8 cellular contexts compared by ENCODE assay signal in genomic region chr3:45546636-45547201, GRCh38. TPM values are rescaled to one million over a fixed set of nuclear protein-coding genes. Genes with fewer than 3 reads are reported as not detected.
DNase-seq lines count a peak whose midpoint lies in the region; ATAC-seq, FAIRE-seq and TF ChIP-seq lines count a peak whose summit lies in the region.

No MANE protein-coding gene starts in this region.

- no peak for DNase-seq in heart right ventricle
- DNase-seq in Right ventricle myocardium inferior (ENCODE audit: missing footprints): no peak
- peak; percentile 66 to 69 for DNase-seq in activated T-cell treated with anti-CD3 and anti-CD28 coated beads, Interleukin-2, amount 50 U/mL, for 48 hours
- no peak for DNase-seq in upper lobe of left lung
- no peak for DNase-seq in RCC 7860 (ENCODE audit: low spot score)
- no peak for DNase-seq in HPDE6-E6E7 (ENCODE audit: extremely low spot score)
- DNase-seq in foreskin melanocyte: no peak

- H3K36me3 ChIP-seq in heart right ventricle: peaks cover 0 to 13% (median 0%) of the 10 kb centered on the region in 9 donors
- H3K36me3 ChIP-seq in upper lobe of left lung: peaks cover 0 to 7% (median 0%) of the 10 kb centered on the region in 4 donors

- H3K27ac ChIP-seq in heart right ventricle (peak overlapping the region in 7 of 10 donors; percentile 30 to 84 (median 49)), layer of hippocampus (ENCODE audit: low read depth, low read length) (peak overlapping the region; percentile 88), upper lobe of left lung (peak overlapping the region; percentile 32 to 75 (median 73))

- TF ChIP-seq POLR2A in upper lobe of left lung (IDR thresholded peaks at IDR 0.05): no peak

- TF ChIP-seq CTCF in heart right ventricle (IDR thresholded peaks at IDR 0.05) (peak in 7 of 9 donors; percentile 14 to 38 (median 30)), upper lobe of left lung (IDR thresholded peaks at IDR 0.05) (peak in 2 of 6 experiments; percentile 14 to 21)

- H3K9me3 ChIP-seq in heart right ventricle (no peaks in the 10 kb centered on the region), upper lobe of left lung (no peaks in the 10 kb centered on the region)

- H3K4me3 ChIP-seq in heart right ventricle (no peak overlapping the region), upper lobe of left lung (no peak overlapping the region)

- intact Hi-C loops in heart right ventricle (cut with DNase I) (loop anchor here in 1 of 10 donors (10.0 kb wide), 1 partner anchor 48 kb away; the partner anchor contains the start of gene LIMD1), Right ventricle myocardium inferior (cut with DNase I) (no loop called here)

- TF ChIP-seq EP300 in upper lobe of left lung (IDR thresholded peaks at IDR 0.05): no peak

- 83 to 87% methylated on average over 11 of the region's 11 CpGs for WGBS in heart right ventricle, 2 donors
- 77 to 85% methylated on average over 11 of the region's 11 CpGs for WGBS in upper lobe of left lung, 2 donors

- ATAC-seq in heart right ventricle (no peak), Right ventricle myocardium inferior (no peak), upper lobe of left lung (ENCODE audit: low FRiP score in 2 of 2) (no peak)

- H3K4me1 ChIP-seq in heart right ventricle (peaks cover 11 to 81% (median 68%) of the 10 kb centered on the region in 9 donors), upper lobe of left lung (peaks cover 45 to 57% (median 48%) of the 10 kb centered on the region in 4 donors)

- H3K27me3 ChIP-seq in heart right ventricle (no peaks in the 10 kb centered on the region), layer of hippocampus (ENCODE audit: control insufficient read depth, insufficient read depth, low read length) (no peaks in the 10 kb centered on the region), upper lobe of left lung (no peaks in the 10 kb centered on the region)

- FAIRE-seq in RCC 7860 (lab: Jason Lieb, UNC): no peak

RNA-seq across cellular contexts. Expression of gene LIMD1, which starts 47.8 kb away (rescaled TPM):
- total RNA-seq in heart right ventricle (10 to 100 TPM; 24.1 to 47.6 (median 35.5) TPM), Right ventricle myocardium inferior (34.1 TPM), upper lobe of left lung (100 to 1,000 TPM in 2 of 6 donors, 10 to 100 TPM in 4; 78.6 to 176 (median 87.8) TPM)
- 10 to 100 TPM in 1 of 2 donors, 1 to 10 TPM in 1; 6.1 to 21.7 TPM for polyA plus RNA-seq in heart right ventricle

Comparison
In these comparisons a context has a peak if more than half of its experiments do, and no peak if none do; other contexts are left out.
1. DNase-seq: peak in activated T-cell treated with anti-CD3 and anti-CD28 coated beads, Interleukin-2, amount 50 U/mL, for 48 hours (2 of 2); none in heart right ventricle (0 of 2), Right ventricle myocardium inferior (single experiment), upper lobe of left lung (0 of 2), RCC 7860 (single experiment), HPDE6-E6E7 (single experiment) and foreskin melanocyte (single experiment).
2. Peak in every context shown above with its lines, with median percentiles within 50 percentile points of each other: H3K27ac ChIP-seq.